ENCODE assay signal across 10 cellular contexts in the genomic region with DNA sequence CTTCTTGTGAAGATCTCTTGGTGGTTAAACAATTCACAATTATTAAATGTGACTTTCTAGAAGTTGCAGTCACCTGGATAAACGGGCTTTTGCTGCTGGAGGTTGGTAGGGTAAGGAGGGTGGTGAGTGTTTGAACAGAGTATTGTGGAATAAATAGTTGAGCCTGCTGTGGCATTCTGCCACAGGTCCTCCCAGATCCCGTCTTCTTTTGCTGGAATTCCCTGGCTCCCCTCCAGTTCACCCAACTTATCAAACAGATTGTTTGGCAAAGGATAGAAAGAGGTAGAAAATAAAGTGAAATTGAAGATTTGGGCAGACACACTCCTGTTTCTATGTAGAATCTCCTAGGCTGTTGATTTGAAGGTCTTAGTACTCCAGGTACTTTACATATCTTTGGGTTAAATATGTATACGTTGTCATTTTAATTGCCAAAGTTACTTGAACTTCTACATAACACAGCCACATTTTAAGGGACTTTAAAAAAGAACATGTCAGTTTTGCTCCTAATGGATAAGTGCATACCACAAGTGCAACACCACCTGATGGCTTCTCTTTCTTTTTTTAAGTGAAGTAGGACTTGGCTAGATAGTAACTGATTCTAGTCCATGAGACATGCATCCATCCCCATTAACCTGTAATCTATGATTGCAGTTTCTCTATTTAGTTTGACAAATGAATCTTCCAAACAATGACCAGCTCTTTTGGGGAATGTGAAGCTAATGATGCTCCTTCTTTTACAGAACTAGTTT.
DNase-seq lines count a peak whose midpoint lies in the region; TF ChIP-seq lines count a peak whose summit lies in the region.
"Had no signal": no experiment of that assay in that cellular context is flagged by ENCODE, and none has a peak within 500 bp of the region (broad histone marks: within the 10 kb centered on the region; RNA-seq: fewer than 3 reads in every experiment).

No MANE protein-coding gene starts in this region.

- DNase-seq in DMS114 treated with DMSO at 0.1 percent for 48 hours (lab: John Stamatoyannopoulos, UW; ENCODE audit: unreplicated experiment), result peak; percentile 73
- peak; percentile 67 for DNase-seq in NCI-H1105 treated with DMSO at 0.1 percent for 48 hours (lab: John Stamatoyannopoulos, UW)
- no peak for DNase-seq in mammary epithelial cell
- no peak for DNase-seq in mesendoderm
- DNase-seq in WERI-Rb-1, result no peak
- DNase-seq in stimulated activated CD4-positive, alpha-beta T cell treated with anti-CD3 and anti-CD28 coated beads, Interleukin-4, amount 100 ng/mL, for 24 hours, result no peak
- no peak for DNase-seq in hypothalamus (lab: John Stamatoyannopoulos, UW)
- no peak for DNase-seq in DMS153 treated with DMSO at 0.1 percent for 48 hours (lab: John Stamatoyannopoulos, UW; ENCODE audit: unreplicated experiment)
- DNase-seq: effector CD4-positive, alpha-beta T cell; Kasumi-1 had no signal

- H4K8ac ChIP-seq in mesendoderm (ENCODE audit: low read depth, low read length), result no peak overlapping the region

- no peak overlapping the region for H2AK5ac ChIP-seq in mesendoderm (ENCODE audit: low read length)

- H3K4me1 ChIP-seq in mammary epithelial cell (ENCODE audit: insufficient read depth, low read length) (peaks cover 14% of the 10 kb centered on the region), mesendoderm (ENCODE audit: control insufficient read depth, low read depth, low read length) (no peaks in the 10 kb centered on the region)

- in situ Hi-C loops in mammary epithelial cell (cut with MboI; ENCODE audit: low sequenced_read_pairs in 2 of 2), result no loop called here

- TF ChIP-seq CTCF in mammary epithelial cell (conservative IDR thresholded peaks at IDR 0.05 in 1 of 2, IDR thresholded peaks at IDR 0.05 in 1 of 2; ENCODE audit: extremely low read depth in 1 of 2, insufficient read depth in 1 of 2, low read depth in 1 of 2, low read length in 2 of 2) (no peak), WERI-Rb-1 (IDR thresholded peaks at IDR 0.05; ENCODE audit: low read depth, low read length) (no peak)

- no peak overlapping the region for H3K4me2 ChIP-seq in mammary epithelial cell (ENCODE audit: insufficient read depth, low read depth, low read length)
- H3K4me2 ChIP-seq in mesendoderm (ENCODE audit: low read length), result no peak overlapping the region

- dilution Hi-C loops in mammary epithelial cell (cut with HindIII; ENCODE audit: low sequenced_read_pairs), result no loop called here

- no TSS peak for BruUV-seq in mammary epithelial cell (replicated peaks; lab: Mats Ljungman, UMichigan)

- H2BK15ac ChIP-seq in mesendoderm (replicated peaks; ENCODE audit: low read depth), result no peak overlapping the region

- H3K27ac ChIP-seq in mammary epithelial cell (ENCODE audit: insufficient read depth, low read depth, low read length) (no peak overlapping the region), mesendoderm (ENCODE audit: low read depth, low read length) (no peak overlapping the region), WERI-Rb-1 (no peak overlapping the region)

- no peak overlapping the region for H2BK5ac ChIP-seq in mesendoderm (ENCODE audit: low read length)

- CTCF ChIA-PET in mammary epithelial cell (lab: Charles Lee; ENCODE audit: low non-redundant PET), result no interaction called here

- H3K36me3 ChIP-seq in mammary epithelial cell (ENCODE audit: insufficient read depth, low read length) (no peaks in the 10 kb centered on the region), mesendoderm (ENCODE audit: control insufficient read depth, insufficient read depth, low read length) (no peaks in the 10 kb centered on the region), WERI-Rb-1 (no peaks in the 10 kb centered on the region)

- peak overlapping the region; percentile 68 for H3K18ac ChIP-seq in mesendoderm (ENCODE audit: low read length)

- H2AFZ ChIP-seq in mammary epithelial cell (ENCODE audit: low read depth, low read length), result peak overlapping the region; percentile 10

- no peaks in the 10 kb centered on the region for H4K20me1 ChIP-seq in mammary epithelial cell (ENCODE audit: insufficient read depth, low read length)

- no peak overlapping the region for H3K23ac ChIP-seq in mesendoderm (ENCODE audit: low read length)

- H3K27me3 ChIP-seq in mammary epithelial cell (ENCODE audit: insufficient read depth, low read length), result no peaks in the 10 kb centered on the region
- no peaks in the 10 kb centered on the region for H3K27me3 ChIP-seq in mesendoderm (ENCODE audit: insufficient read depth, low read length, poor library complexity)
- no peaks in the 10 kb centered on the region for H3K27me3 ChIP-seq in WERI-Rb-1 (ENCODE audit: insufficient read depth, low read depth, severe bottlenecking)

- no peaks in the 10 kb centered on the region for H3K79me1 ChIP-seq in mesendoderm (ENCODE audit: low read length)

- H2BK120ac ChIP-seq in mesendoderm (ENCODE audit: low read depth, low read length), result no peak overlapping the region

- no peaks in the 10 kb centered on the region for H3K79me2 ChIP-seq in mammary epithelial cell (ENCODE audit: insufficient read depth, low read length)
- no peaks in the 10 kb centered on the region for H3K79me2 ChIP-seq in mesendoderm (ENCODE audit: control insufficient read depth, insufficient read depth, low read length)

- H3K4me3 ChIP-seq in mammary epithelial cell (replicated peaks in 1 of 3; ENCODE audit: insufficient read depth in 1 of 3, low read depth in 2 of 3, low read length in 3 of 3) (no peak overlapping the region), mesendoderm (ENCODE audit: low read length) (no peak overlapping the region), WERI-Rb-1 (ENCODE audit: low read depth, low read length) (no peak overlapping the region)

- WGBS in mammary epithelial cell (ENCODE audit: low coverage, missing lambda C conversion rate), result 8% methylated on average over 3 of the region's 3 CpGs
- no CpG with 5 or more reads among the region's 3 CpGs for WGBS in mesendoderm (ENCODE audit: extremely low coverage, insufficient coverage, low lambda C conversion rate)

- H3K4ac ChIP-seq in mesendoderm (ENCODE audit: low read depth, low read length), result no peak overlapping the region

- H4K5ac ChIP-seq in mesendoderm (ENCODE audit: low read length), result no peak overlapping the region

- H3K9ac ChIP-seq in mammary epithelial cell (ENCODE audit: insufficient read depth, low read length) (no peak overlapping the region), mesendoderm (ENCODE audit: low read length) (no peak overlapping the region)

- intact Hi-C loops in mammary epithelial cell (cut with micrococcal nuclease), result no loop called here

- H3K9me3 ChIP-seq in mammary epithelial cell (replicated peaks; ENCODE audit: insufficient read depth, low read length), result no peaks in the 10 kb centered on the region
- no peaks in the 10 kb centered on the region for H3K9me3 ChIP-seq in WERI-Rb-1 (ENCODE audit: severe bottlenecking)

- H3K56ac ChIP-seq in mesendoderm (ENCODE audit: low read length), result no peak overlapping the region

Comparison
In these comparisons a context has a peak if more than half of its experiments do, and no peak if none do; other contexts are left out.
1. DNase-seq: peak in DMS114 treated with DMSO at 0.1 percent for 48 hours (single experiment) and NCI-H1105 treated with DMSO at 0.1 percent for 48 hours (single experiment); none in mammary epithelial cell (single experiment), mesendoderm (single experiment), WERI-Rb-1 (single experiment), stimulated activated CD4-positive, alpha-beta T cell treated with anti-CD3 and anti-CD28 coated beads, Interleukin-4, amount 100 ng/mL, for 24 hours (single experiment), hypothalamus (0 of 51) and DMS153 treated with DMSO at 0.1 percent for 48 hours (single experiment).